10 cellular contexts compared by ENCODE assay signal in genomic region chr9:135888126-135888765, GRCh38. TPM values are rescaled to one million over a fixed set of nuclear protein-coding genes. Genes with fewer than 3 reads are reported as not detected.
DNase-seq lines count a peak whose midpoint lies in the region; ATAC-seq and TF ChIP-seq lines count a peak whose summit lies in the region.
"Had no signal": no experiment of that assay in that cellular context is flagged by ENCODE, and none has a peak within 500 bp of the region (broad histone marks: within the 10 kb centered on the region; RNA-seq: fewer than 3 reads in every experiment).

No MANE protein-coding gene starts in this region.

- no peaks in the 10 kb centered on the region for H3K9me3 ChIP-seq in KOPT-K1 (ENCODE audit: insufficient read depth, low read length, poor library complexity, severe bottlenecking)

- DNase-seq in COLO668 (lab: John Stamatoyannopoulos, UW; ENCODE audit: unreplicated experiment) (peak; percentile 54), ecto neural progenitor cell (ENCODE audit: low spot score) (no peak)
- no peak for DNase-seq in naive thymus-derived CD8-positive, alpha-beta T cell
- DNase-seq: foreskin melanocyte, SHP77 treated with DMSO at 0.1 percent for 48 hours had no signal

- peak overlapping the region; percentile 97 for H3K27ac ChIP-seq in KOPT-K1 (ENCODE audit: low read depth, low read length, poor library complexity, severe bottlenecking)
- H3K27ac ChIP-seq: parathyroid adenoma had no signal

- no peak overlapping the region for H3K4me3 Mint-ChIP-seq in brain
- peak overlapping the region; percentile 76 to 96 (median 86) for H3K4me3 Mint-ChIP-seq in naive thymus-derived CD8-positive, alpha-beta T cell

- H3K36me3 ChIP-seq in KOPT-K1 (ENCODE audit: insufficient read depth, low read length), result no peaks in the 10 kb centered on the region

- peaks cover 13% of the 10 kb centered on the region for H3K36me3 Mint-ChIP-seq in brain
- H3K36me3 Mint-ChIP-seq in naive thymus-derived CD8-positive, alpha-beta T cell, result no peaks in the 10 kb centered on the region

- H3K4me1 Mint-ChIP-seq in brain, result peaks cover 97% of the 10 kb centered on the region
- peaks cover 51 to 91% (median 82%) of the 10 kb centered on the region in 4 donors for H3K4me1 Mint-ChIP-seq in naive thymus-derived CD8-positive, alpha-beta T cell

- peaks cover 3 to 9% (median 4%) of the 10 kb centered on the region in 5 experiments for H3K9me3 Mint-ChIP-seq in brain
- no peaks in the 10 kb centered on the region for H3K9me3 Mint-ChIP-seq in naive thymus-derived CD8-positive, alpha-beta T cell

- POLR2A ChIA-PET in naive thymus-derived CD8-positive, alpha-beta T cell (lab: Charles Lee), result no interaction called here

- no peaks in the 10 kb centered on the region for H3K27me3 Mint-ChIP-seq in brain
- H3K27me3 Mint-ChIP-seq in naive thymus-derived CD8-positive, alpha-beta T cell, result no peaks in the 10 kb centered on the region

- peak overlapping the region in 3 of 5 experiments; percentile 22 to 88 (median 68) for H3K27ac Mint-ChIP-seq in brain
- peak overlapping the region in 9 of 10 donors; percentile 81 to 99 (median 94) for H3K27ac Mint-ChIP-seq in naive thymus-derived CD8-positive, alpha-beta T cell

- no peak for TF ChIP-seq CTCF in brain (conservative IDR thresholded peaks at IDR 0.05)

- no peak for ATAC-seq in naive thymus-derived CD8-positive, alpha-beta T cell
- ATAC-seq in HG03196 (IDR thresholded peaks at IDR 0.05; ENCODE audit: unreplicated experiment) (no peak), HG03175 (IDR thresholded peaks at IDR 0.05; ENCODE audit: unreplicated experiment) (no peak)

RNA-seq across cellular contexts. Expression of gene CAMSAP1, which starts 19.1 kb away (rescaled TPM):
- polyA plus RNA-seq in brain (ENCODE audit: insufficient read depth, low read depth, low replicate concordance), result 44.7 TPM
- total RNA-seq in naive thymus-derived CD8-positive, alpha-beta T cell, result 10 to 100 TPM; 26.9 to 32.0 TPM
- 1 to 10 TPM in 2 of 3 donors, under 1 TPM in 1; 0.61 to 2.4 (median 1.1) TPM for polyA plus RNA-seq in naive thymus-derived CD8-positive, alpha-beta T cell

Comparison
In these comparisons a context has a peak if more than half of its experiments do, and no peak if none do; other contexts are left out.
1. H3K4me3 Mint-ChIP-seq: peak in naive thymus-derived CD8-positive, alpha-beta T cell (10 of 10); none in brain (0 of 5).
2. RNA of gene CAMSAP1, which starts 19.1 kb away (polyA plus RNA-seq): 44.7 TPM in brain (single experiment); 0.61 to 2.4 TPM in naive thymus-derived CD8-positive, alpha-beta T cell; every median in the first group is over 10 times any median in the second.